ENCODE assay signal across 9 cellular contexts in genomic region chr10:73166972-73167371, GRCh38. TPM values are rescaled to one million over a fixed set of nuclear protein-coding genes. Genes with fewer than 3 reads are reported as not detected.
DNase-seq lines count a peak whose midpoint lies in the region; ATAC-seq and TF ChIP-seq lines count a peak whose summit lies in the region.
"Had no signal": no experiment of that assay in that cellular context is flagged by ENCODE, and none has a peak within 500 bp of the region (broad histone marks: within the 10 kb centered on the region; RNA-seq: fewer than 3 reads in every experiment).

No MANE protein-coding gene starts in this region.

- intact Hi-C loops in PC-3 (cut with micrococcal nuclease): no loop called here

- in situ Hi-C loops in Caki2 (cut with HindIII; ENCODE audit: low pct_unique_long_range_greater_than_20kb, low sequenced_read_pairs) (no loop called here), KBM-7 (cut with MboI; ENCODE audit: low pct_unique_long_range_greater_than_20kb, low sequenced_read_pairs) (no loop called here)

- H3K9me3 ChIP-seq in PC-3 (ENCODE audit: low read length) (no peaks in the 10 kb centered on the region), trophoblast cell (ENCODE audit: insufficient read depth, low read depth, low read length) (no peaks in the 10 kb centered on the region)

- no peak overlapping the region for H3K18ac ChIP-seq in trophoblast cell (ENCODE audit: low read length)

- no peak overlapping the region for H3K23ac ChIP-seq in trophoblast cell (ENCODE audit: low read length)

- H2BK12ac ChIP-seq in trophoblast cell (ENCODE audit: low read length): no peak overlapping the region

- H4K8ac ChIP-seq in trophoblast cell (ENCODE audit: low read depth, low read length): no peak overlapping the region

- H3K9ac ChIP-seq in PC-3 (ENCODE audit: low read length) (peak overlapping the region; percentile 80), trophoblast cell (ENCODE audit: low read length) (no peak overlapping the region)

- H2AK5ac ChIP-seq in trophoblast cell (ENCODE audit: low read length): no peak overlapping the region

- peaks cover 9% of the 10 kb centered on the region for H3K79me1 ChIP-seq in trophoblast cell (ENCODE audit: low read length)

- no peak for ATAC-seq in PC-3

- H3K4me3 ChIP-seq in PC-3 (ENCODE audit: low read length) (peak overlapping the region; percentile 76), epithelial cell of esophagus (ENCODE audit: low read length) (peak overlapping the region; percentile 100), trophoblast cell (ENCODE audit: low read depth, low read length) (no peak overlapping the region)

- H3K36me3 ChIP-seq in PC-3 (ENCODE audit: low read depth, low read length) (peaks cover 26% of the 10 kb centered on the region), trophoblast cell (ENCODE audit: control insufficient read depth in 1 of 2, insufficient read depth in 2 of 2, low read length in 2 of 2) (peaks cover 5% of the 10 kb centered on the region in 2 experiments)

- no peak overlapping the region for H4K91ac ChIP-seq in trophoblast cell (ENCODE audit: low read depth, low read length)

- no peak overlapping the region for H2BK120ac ChIP-seq in trophoblast cell (ENCODE audit: insufficient read depth, low read length, poor library complexity)

- H4K12ac ChIP-seq in trophoblast cell (ENCODE audit: low read depth, low read length): no peak overlapping the region

- H3K79me2 ChIP-seq in PC-3 (ENCODE audit: low read length) (peaks cover 69% of the 10 kb centered on the region), trophoblast cell (ENCODE audit: control insufficient read depth, insufficient read depth, low read length, poor library complexity) (peaks cover 7% of the 10 kb centered on the region)

- H4K20me1 ChIP-seq in PC-3 (ENCODE audit: low read length): peaks cover 19% of the 10 kb centered on the region

- no peak overlapping the region for H3K4ac ChIP-seq in trophoblast cell (ENCODE audit: low read depth, low read length)

- no peak for TF ChIP-seq CTCF in PC-3 (conservative IDR thresholded peaks at IDR 0.05; ENCODE audit: low read depth, low read length)
- no peak for TF ChIP-seq CTCF in epithelial cell of esophagus (IDR thresholded peaks at IDR 0.05; ENCODE audit: insufficient read depth, low read depth, low read length, missing control alignments)

- H3K14ac ChIP-seq in trophoblast cell (ENCODE audit: low read length): no peak overlapping the region

- H3K4me1 ChIP-seq in PC-3 (ENCODE audit: insufficient read depth, low read length) (peaks cover 25% of the 10 kb centered on the region), trophoblast cell (ENCODE audit: control insufficient read depth in 1 of 2, insufficient read depth in 2 of 2, low read length in 2 of 2) (peaks cover 2 to 3% of the 10 kb centered on the region in 2 experiments)

- H3K27me3 ChIP-seq in PC-3 (ENCODE audit: low read length): no peaks in the 10 kb centered on the region
- no peaks in the 10 kb centered on the region for H3K27me3 ChIP-seq in trophoblast cell (ENCODE audit: insufficient read depth, low read length)

- no peak overlapping the region for H3K27ac ChIP-seq in PC-3 (ENCODE audit: low read length)
- no peak overlapping the region for H3K27ac ChIP-seq in trophoblast cell (ENCODE audit: low read depth, low read length)

- WGBS in trophoblast cell (ENCODE audit: extremely low coverage, insufficient coverage, insufficient read length): no CpG with 5 or more reads among the region's 2 CpGs

- DNase-seq in Caki2 (ENCODE audit: low read depth) (peak; percentile 18), PC-3 (no peak), epithelial cell of esophagus (ENCODE audit: low read depth) (no peak), trophoblast cell (no peak), NCI-H510A (lab: John Stamatoyannopoulos, UW) (no peak), SK-N-DZ (ENCODE audit: low spot score) (no peak), KBM-7 (no peak), NCI-H446 (lab: John Stamatoyannopoulos, UW) (no peak)
- DNase-seq: MV-4-11 had no signal

- no peak overlapping the region for H2BK5ac ChIP-seq in trophoblast cell (ENCODE audit: low read depth, low read length, poor library complexity)

- peak overlapping the region; percentile 75 for H3K4me2 ChIP-seq in PC-3 (ENCODE audit: low read length)
- H3K4me2 ChIP-seq in trophoblast cell (ENCODE audit: low read length): peak overlapping the region; percentile 80

- H3F3A ChIP-seq in PC-3 (ENCODE audit: low read length, unreplicated experiment): no peaks in the 10 kb centered on the region

- CTCF ChIA-PET in PC-3 (lab: Charles Lee): no interaction called here

- H2AFZ ChIP-seq in PC-3 (ENCODE audit: low read length) (no peak overlapping the region), trophoblast cell (ENCODE audit: insufficient read depth, low read length, poor library complexity) (no peak overlapping the region)

- BruUV-seq in PC-3 (replicated peaks; lab: Mats Ljungman, UMichigan): no TSS peak

- POLR2A ChIA-PET in PC-3 (lab: Charles Lee; ENCODE audit: unreplicated experiment): no interaction called here

- H3K9me2 ChIP-seq in PC-3 (replicated peaks; ENCODE audit: low read length): no peaks in the 10 kb centered on the region

RNA-seq across cellular contexts. Expression of gene ECD, which starts 0.8 kb away (rescaled TPM):
- 44.6 and 45.7 TPM in 2 replicates for total RNA-seq in Caki2 (2014; rRNA removed; shearing (Covaris generic); ENCODE audit: low replicate concordance)
- total RNA-seq in PC-3 (2014; rRNA removed): 103 and 108 TPM in 2 replicates
- 26.9 and 27.4 TPM in 2 replicates for polyA plus RNA-seq in trophoblast cell (2013)
- polyA plus RNA-seq in SK-N-DZ (2014; cell fraction: cytosol; rRNA removed): 46.5 and 48.6 TPM in 2 replicates
- polyA plus RNA-seq in SK-N-DZ (2014; cell fraction: nucleus; rRNA removed): 26.1 and 29.7 TPM in 2 replicates

RNA-seq across cellular contexts. Expression of gene FAM149B1, which starts 0.9 kb away (rescaled TPM):
- total RNA-seq in Caki2 (2014; rRNA removed; shearing (Covaris generic); ENCODE audit: low replicate concordance): 11.1 and 11.5 TPM in 2 replicates
- total RNA-seq in PC-3 (2014; rRNA removed): 34.3 and 39.1 TPM in 2 replicates
- polyA plus RNA-seq in trophoblast cell (2013): 28.6 and 31.3 TPM in 2 replicates
- 13.0 and 14.8 TPM in 2 replicates for polyA plus RNA-seq in SK-N-DZ (2014; cell fraction: cytosol; rRNA removed)
- polyA plus RNA-seq in SK-N-DZ (2014; cell fraction: nucleus; rRNA removed): 20.4 and 26.0 TPM in 2 replicates

RNA-seq across cellular contexts. Expression of gene NUDT13, which starts 56.7 kb away (rescaled TPM):
- total RNA-seq in Caki2 (2014; rRNA removed; shearing (Covaris generic); ENCODE audit: low replicate concordance): 3.4 and 4.7 TPM in 2 replicates
- 1.1 and 1.8 TPM in 2 replicates for total RNA-seq in PC-3 (2014; rRNA removed)
- 0.96 and 1.4 TPM in 2 replicates for polyA plus RNA-seq in trophoblast cell (2013)
- polyA plus RNA-seq in SK-N-DZ (2014; cell fraction: cytosol; rRNA removed): 2.2 and 3.1 TPM in 2 replicates
- 4.6 and 5.6 TPM in 2 replicates for polyA plus RNA-seq in SK-N-DZ (2014; cell fraction: nucleus; rRNA removed)
